ENCODE assay signal across 21 cellular contexts in genomic region chr1:33723251-33723650, GRCh38.
"Had no signal": no experiment of that assay in that cellular context is flagged by ENCODE, and none has a peak within 500 bp of the region (broad histone marks: within the 10 kb centered on the region; RNA-seq: fewer than 3 reads in every experiment).

No MANE protein-coding gene starts in this region.

- H3K27me3 ChIP-seq: SJSA1 had no signal

- H3K27ac ChIP-seq: HL-60, SJSA1 had no signal

- H3K4me3 ChIP-seq: SJSA1 had no signal

- H3K36me3 ChIP-seq: SJSA1 had no signal

- H3K9me3 ChIP-seq: SJSA1 had no signal

- FAIRE-seq: HTR-8/SVneo, RCC 7860 had no signal

- H3K4me1 ChIP-seq: SJSA1 had no signal

- DNase-seq: Kasumi-1, KG1, MV-4-11, NCI-H1048, NCI-H1105, NCI-H1417, NCI-H1436 treated with DMSO at 0.1 percent for 48 hours, NCI-H1694, NCI-H187 treated with DMSO at 0.1 percent for 48 hours, NCI-H2029 treated with DMSO at 0.1 percent for 48 hours, NCI-H345, NCI-H446 treated with DMSO at 0.1 percent for 48 hours, NCI-H510A treated with DMSO at 0.1 percent for 48 hours, NCI-H526, Right ventricle myocardium superior, RPMI8226, SIG-M5 had no signal
